8 cellular contexts compared by ENCODE assay signal in the genomic region with DNA sequence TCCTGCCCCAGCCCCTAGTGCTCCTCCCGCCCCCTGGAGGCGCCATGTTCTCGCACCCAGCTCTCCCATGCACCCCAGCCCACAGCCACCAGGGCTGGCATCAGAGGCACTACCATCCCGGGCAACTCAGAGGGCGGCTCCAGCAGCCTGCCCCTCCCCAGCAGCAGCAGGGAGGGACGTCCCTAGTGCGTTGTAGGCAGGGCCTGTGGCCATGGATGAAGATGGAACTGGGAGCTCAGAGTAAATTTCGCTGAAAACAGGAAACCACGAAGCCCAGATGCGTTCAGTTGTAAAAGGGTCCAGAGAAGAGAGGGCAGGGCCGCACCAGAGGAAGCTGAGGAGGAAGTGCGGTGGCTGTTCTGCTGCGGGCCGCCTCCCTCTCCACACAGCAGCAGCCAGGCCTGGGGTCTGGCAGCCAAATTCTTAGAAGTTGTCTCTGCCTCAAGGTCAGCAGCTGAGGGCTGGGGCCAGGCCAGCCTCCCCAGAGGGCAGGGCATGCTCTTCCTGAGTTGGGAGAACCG. TPM values are rescaled to one million over a fixed set of nuclear protein-coding genes. Genes with fewer than 3 reads are reported as not detected.
DNase-seq lines count a peak whose midpoint lies in the region; ATAC-seq, FAIRE-seq and TF ChIP-seq lines count a peak whose summit lies in the region.

No MANE protein-coding gene starts in this region.

- H3K36me3 Mint-ChIP-seq in endothelial cell (ENCODE audit: low read depth, unreplicated experiment) = peaks cover 22% of the 10 kb centered on the region

- H3K4me2 ChIP-seq in PC-3 (ENCODE audit: low read length) = no peak overlapping the region

- peaks cover 17% of the 10 kb centered on the region for H3K27me3 Mint-ChIP-seq in endothelial cell (ENCODE audit: unreplicated experiment)

- 14 to 23% (median 16%) methylated on average over 15 of the region's 15 CpGs for WGBS in psoas muscle, 3 donors

- peak overlapping the region; percentile 74 for H3K27ac Mint-ChIP-seq in endothelial cell (ENCODE audit: unreplicated experiment)

- H3K36me3 ChIP-seq in psoas muscle (ENCODE audit: insufficient read depth in 1 of 2, low read depth in 1 of 2) (peaks cover 0 to 14% of the 10 kb centered on the region in 2 donors), PC-3 (ENCODE audit: low read depth, low read length) (no peaks in the 10 kb centered on the region)

- TF ChIP-seq POLR2A in GM12891 (IDR thresholded peaks at IDR 0.05; ENCODE audit: low read depth, low read length) = no peak

- H3K4me1 ChIP-seq in psoas muscle (peaks cover 54% of the 10 kb centered on the region), PC-3 (ENCODE audit: insufficient read depth, low read length) (no peaks in the 10 kb centered on the region)

- H3K4me3 ChIP-seq in psoas muscle (no peak overlapping the region), PC-3 (ENCODE audit: low read length) (no peak overlapping the region)

- H2AFZ ChIP-seq in PC-3 (ENCODE audit: low read length) = no peak overlapping the region

- H3K9me2 ChIP-seq in PC-3 (replicated peaks; ENCODE audit: low read length) = no peaks in the 10 kb centered on the region

- no peak for TF ChIP-seq CTCF in endothelial cell (IDR thresholded peaks at IDR 0.05; ENCODE audit: unreplicated experiment)
- peak; percentile 12 for TF ChIP-seq CTCF in psoas muscle (IDR thresholded peaks at IDR 0.05)
- no peak for TF ChIP-seq CTCF in PC-3 (conservative IDR thresholded peaks at IDR 0.05; ENCODE audit: low read depth, low read length)

- H3K9me3 ChIP-seq in psoas muscle (no peaks in the 10 kb centered on the region), PC-3 (ENCODE audit: low read length) (no peaks in the 10 kb centered on the region)

- H3K27me3 ChIP-seq in psoas muscle (ENCODE audit: insufficient read depth in 3 of 3, low read length in 2 of 3) (no peaks in the 10 kb centered on the region), PC-3 (ENCODE audit: low read length) (no peaks in the 10 kb centered on the region)

- CTCF ChIA-PET in PC-3 (lab: Charles Lee) = no interaction called here

- intact Hi-C loops in psoas muscle (cut with DNase I) = no loop called here
- intact Hi-C loops in PC-3 (cut with micrococcal nuclease) = no loop called here

- peak overlapping the region; percentile 47 for H3K4me3 Mint-ChIP-seq in endothelial cell (ENCODE audit: unreplicated experiment)

- no peaks in the 10 kb centered on the region for H3K9me3 Mint-ChIP-seq in endothelial cell (ENCODE audit: unreplicated experiment)

- no peak overlapping the region for H3K9ac ChIP-seq in PC-3 (ENCODE audit: low read length)

- BruUV-seq in PC-3 (replicated peaks; lab: Mats Ljungman, UMichigan) = no TSS peak

- no peaks in the 10 kb centered on the region for H3K79me2 ChIP-seq in PC-3 (ENCODE audit: low read length)

- FAIRE-seq in GM12891 (lab: Jason Lieb, UNC) = peak; percentile 69

- peaks cover 52% of the 10 kb centered on the region for H3K4me1 Mint-ChIP-seq in endothelial cell (ENCODE audit: unreplicated experiment)

- POLR2A ChIA-PET in PC-3 (lab: Charles Lee; ENCODE audit: unreplicated experiment) = no interaction called here

- H3F3A ChIP-seq in PC-3 (ENCODE audit: low read length, unreplicated experiment) = no peaks in the 10 kb centered on the region

- H4K20me1 ChIP-seq in PC-3 (ENCODE audit: low read length) = no peaks in the 10 kb centered on the region

- DNase-seq in GM12891 (ENCODE audit: insufficient read length, low spot score) (peak; percentile 72), endothelial cell (ENCODE audit: low spot score) (peak; percentile 45), psoas muscle (peak; percentile 74 to 80), PC-3 (no peak), NCI-H2081 treated with DMSO at 0.1 percent for 48 hours (lab: John Stamatoyannopoulos, UW) (no peak)
- DNase-seq in activated CD4-positive, alpha-beta T cell treated with anti-CD3 and anti-CD28 coated beads for 48 hours = peak; percentile 84

- ATAC-seq in HG03159 (IDR thresholded peaks at IDR 0.05; ENCODE audit: unreplicated experiment) (peak; percentile 49), psoas muscle (peak; percentile 34 to 61 (median 55)), HG03520 (IDR thresholded peaks at IDR 0.05; ENCODE audit: unreplicated experiment) (no peak), PC-3 (no peak)

- H3K27ac ChIP-seq in psoas muscle (peak overlapping the region; percentile 38), PC-3 (ENCODE audit: low read length) (no peak overlapping the region)

TF ChIP-seq in GM12891, 5 proteins besides CTCF, POLR2A, EP300 and RAD21:
- TF ChIP-seq POLR2AphosphoS5 (IDR thresholded peaks at IDR 0.05; ENCODE audit: low read depth, low read length) (no peak), SPI1 (IDR thresholded peaks at IDR 0.05; ENCODE audit: low read depth, low read length) (peak; percentile 81), PAX5 (IDR thresholded peaks at IDR 0.05; ENCODE audit: insufficient read depth, low read length, severe bottlenecking) (no peak), TAF1 (IDR thresholded peaks at IDR 0.05; ENCODE audit: low read depth, low read length) (no peak)

RNA-seq across cellular contexts. Expression of gene VSIR, which starts 24.6 kb away (rescaled TPM):
- 3.8 TPM for polyA plus RNA-seq in GM12891 (2012; ENCODE audit: low read depth, missing spikeins)
- total RNA-seq in endothelial cell (ENCODE audit: unreplicated experiment) (86.1 TPM), psoas muscle (10 to 100 TPM; 12.5 to 20.4 (median 15.9) TPM), PC-3 (2014; rRNA removed) (13.7 and 14.1 TPM in 2 replicates)
- 10 to 100 TPM; 14.8 to 21.8 (median 19.0) TPM for polyA plus RNA-seq in psoas muscle

RNA-seq across cellular contexts. Expression of gene C10orf105, which starts 29.2 kb away (rescaled TPM):
- 0.04 TPM for polyA plus RNA-seq in GM12891 (2012; ENCODE audit: low read depth, missing spikeins)
- total RNA-seq in endothelial cell (ENCODE audit: unreplicated experiment) = 0.15 TPM
- not detected for total RNA-seq in psoas muscle
- polyA plus RNA-seq in psoas muscle = under 1 TPM; 0.01 to 0.03 (median 0.03) TPM
- not detected in 2 replicates for total RNA-seq in PC-3 (2014; rRNA removed)

Comparison
In these comparisons a context has a peak if more than half of its experiments do, and no peak if none do; other contexts are left out.
1. DNase-seq: peak in GM12891 (single experiment), activated CD4-positive, alpha-beta T cell treated with anti-CD3 and anti-CD28 coated beads for 48 hours (single experiment), endothelial cell (single experiment) and psoas muscle (2 of 2); none in PC-3 (single experiment) and NCI-H2081 treated with DMSO at 0.1 percent for 48 hours (single experiment).
2. ATAC-seq: peak in HG03159 (single experiment) and psoas muscle (4 of 4); none in HG03520 (single experiment) and PC-3 (single experiment).